Comparison of ENCODE assay signal across 8 cellular contexts in the genomic region with DNA sequence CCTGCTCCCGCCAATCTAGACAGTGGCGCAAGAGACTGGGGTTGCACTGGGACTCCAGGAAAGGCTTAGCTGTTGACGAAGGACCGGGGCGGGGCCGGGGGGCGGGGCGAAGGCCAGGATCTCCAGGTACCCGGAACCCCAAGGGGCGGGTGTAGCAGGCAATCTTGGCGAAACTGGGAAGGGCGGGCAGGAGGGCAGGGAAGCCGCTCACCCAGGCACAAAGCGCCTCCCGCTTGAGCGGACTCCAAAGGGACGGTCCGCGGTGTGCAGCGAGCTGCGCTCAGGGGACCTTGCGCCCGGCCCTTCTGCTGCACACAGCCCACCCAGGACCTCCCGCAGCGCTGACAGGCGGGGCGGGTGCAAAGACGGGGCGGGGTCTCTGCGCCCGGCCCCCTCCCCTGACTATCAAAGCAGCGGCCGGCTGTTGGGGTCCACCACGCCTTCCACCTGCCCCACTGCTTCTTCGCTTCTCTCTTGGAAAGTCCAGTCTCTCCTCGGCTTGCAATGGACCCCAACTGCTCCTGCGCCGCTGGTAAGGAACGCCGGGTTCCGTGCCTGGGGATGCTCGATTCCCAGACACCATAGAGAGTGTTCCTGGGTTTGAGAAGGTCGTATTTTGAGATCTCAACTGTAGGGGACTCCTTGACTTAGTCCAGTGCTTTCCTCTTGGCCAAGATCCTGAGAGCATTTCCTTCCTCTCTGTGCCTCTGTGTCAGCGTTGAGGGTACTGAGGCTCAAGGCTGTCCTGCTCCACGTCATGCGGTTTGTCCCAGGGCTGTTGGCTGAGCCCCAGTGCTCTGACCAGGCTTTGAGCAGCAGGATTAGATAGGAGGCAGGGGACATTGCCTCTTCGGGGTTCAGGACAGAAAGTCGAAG. TPM values are rescaled to one million over a fixed set of nuclear protein-coding genes. Genes with fewer than 3 reads are reported as not detected.
DNase-seq lines count a peak whose midpoint lies in the region; ATAC-seq and TF ChIP-seq lines count a peak whose summit lies in the region.

Gene MT1F (plus strand): TSS at position 405 of the 876 bp plus-strand sequence. CDS start 100 bp downstream, at position 505.

- no peaks in the 10 kb centered on the region for H3K36me3 Mint-ChIP-seq in natural killer cell
- no peaks in the 10 kb centered on the region for H3K36me3 Mint-ChIP-seq in stimulated activated effector memory CD8-positive, alpha-beta T cell treated with anti-CD3 and anti-CD28 coated beads, Interleukin-12 subunit alpha, Interleukin-12 subunit beta, amount 100 ng/mL, for 72 hours

- H3K9me2 ChIP-seq in HCT116 (ENCODE audit: insufficient read depth), result no peaks in the 10 kb centered on the region
- no peaks in the 10 kb centered on the region for H3K9me2 ChIP-seq in OCI-LY1 (ENCODE audit: low read depth, low read length)

- DNase-seq in AG08396 (ENCODE audit: low spot score), result peak; percentile 39
- peak; percentile 83 for DNase-seq in HCT116 (ENCODE audit: low read depth, low spot score)
- DNase-seq in activated T-helper 1 cell treated with Interleukin-2 at 50 U/mL for 16 hours (ENCODE audit: low read depth), result peak; percentile 46
- DNase-seq in esophagus squamous epithelium (lab: John Stamatoyannopoulos, UW), result no peak
- peak; percentile 36 for DNase-seq in natural killer cell
- DNase-seq in stimulated activated effector memory CD8-positive, alpha-beta T cell treated with anti-CD3 and anti-CD28 coated beads, Interleukin-12 subunit alpha, Interleukin-12 subunit beta, amount 100 ng/mL, for 72 hours (ENCODE audit: low spot score in 2 of 2), result peak; percentile 38 to 84

- H3K9ac ChIP-seq in HCT116 (ENCODE audit: low read length) (peak within 1 kb of the TSS; percentile 46), OCI-LY1 (ENCODE audit: low read length) (peak within 1 kb of the TSS; percentile 50; the same call in 1 of the 2 replicates)

- H3K4me2 ChIP-seq in HCT116 (ENCODE audit: low read length), result peak within 1 kb of the TSS; percentile 80
- H3K4me2 ChIP-seq in OCI-LY1 (ENCODE audit: low read length), result peak within 1 kb of the TSS; percentile 83

- H3K27me3 ChIP-seq in HCT116 (ENCODE audit: insufficient read depth, low read length), result no peaks in the 10 kb centered on the region
- peaks cover 3% of the 10 kb centered on the region; the same call in 1 of the 2 replicates for H3K27me3 ChIP-seq in OCI-LY1 (ENCODE audit: insufficient read depth, low read length)
- peaks cover 0 to 68% (median 6%) of the 10 kb centered on the region in 4 donors for H3K27me3 ChIP-seq in esophagus squamous epithelium

- H4K20me1 ChIP-seq in HCT116 (ENCODE audit: insufficient read depth), result no peaks in the 10 kb centered on the region
- H4K20me1 ChIP-seq in OCI-LY1 (ENCODE audit: insufficient read depth, low read length), result no peaks in the 10 kb centered on the region

- peaks cover 19 to 27% of the 10 kb centered on the region in 2 donors for H3K27me3 Mint-ChIP-seq in natural killer cell (ENCODE audit: low read depth in 2 of 2)

- H3K4me1 Mint-ChIP-seq in natural killer cell, result peaks cover 6 to 17% of the 10 kb centered on the region in 2 donors
- peaks cover 17% of the 10 kb centered on the region for H3K4me1 Mint-ChIP-seq in stimulated activated effector memory CD8-positive, alpha-beta T cell treated with anti-CD3 and anti-CD28 coated beads, Interleukin-12 subunit alpha, Interleukin-12 subunit beta, amount 100 ng/mL, for 72 hours

- 0 to 4% methylated on average over 8 to 9 of the region's 48 CpGs for WGBS in esophagus squamous epithelium, 2 donors

- H3K4me1 ChIP-seq in HCT116 (ENCODE audit: control insufficient read depth in 1 of 2, insufficient read depth in 2 of 2, low read length in 2 of 2) (peaks cover 25 to 54% of the 10 kb centered on the region in 2 experiments), OCI-LY1 (ENCODE audit: insufficient read depth, low read length, severe bottlenecking) (peaks cover 20% of the 10 kb centered on the region), esophagus squamous epithelium (peaks cover 16 to 30% (median 17%) of the 10 kb centered on the region in 3 donors)

- RAD21 ChIA-PET in HCT116 (lab: Charles Lee; ENCODE audit: low non-redundant PET in 1 of 2, low total read pairs in 2 of 2, uncharacterized antibody in 2 of 2, unreplicated experiment in 2 of 2), result no interaction called here

- peak within 1 kb of the TSS; percentile 45 to 81 for H3K27ac Mint-ChIP-seq in natural killer cell
- H3K27ac Mint-ChIP-seq in stimulated activated effector memory CD8-positive, alpha-beta T cell treated with anti-CD3 and anti-CD28 coated beads, Interleukin-12 subunit alpha, Interleukin-12 subunit beta, amount 100 ng/mL, for 72 hours, result peak within 1 kb of the TSS; percentile 85

- H3K27ac ChIP-seq in HCT116 (ENCODE audit: low read depth, low read length) (no peak within 1 kb of the TSS; the same call in 1 of the 2 replicates), OCI-LY1 (ENCODE audit: low read depth, low read length, poor library complexity, severe bottlenecking) (no peak within 1 kb of the TSS), esophagus squamous epithelium (peak within 1 kb of the TSS; percentile 58 to 77 (median 72))

- no peaks in the 10 kb centered on the region for H3F3A ChIP-seq in OCI-LY1 (ENCODE audit: insufficient read depth, low read length)

- POLR2A ChIA-PET in HCT116 (lab: Charles Lee), result interaction anchor here (0.6 to 3.8 kb wide), 6 partner anchors 30 to 61 kb away, joined by 3 to 17 read pairs (median 4); partner anchors contain the start of genes MT1E and MT2A

- no peaks in the 10 kb centered on the region for H3K9me3 Mint-ChIP-seq in natural killer cell
- H3K9me3 Mint-ChIP-seq in stimulated activated effector memory CD8-positive, alpha-beta T cell treated with anti-CD3 and anti-CD28 coated beads, Interleukin-12 subunit alpha, Interleukin-12 subunit beta, amount 100 ng/mL, for 72 hours, result no peaks in the 10 kb centered on the region

- peak; percentile 37 for TF ChIP-seq RAD21 in HCT116 (IDR thresholded peaks at IDR 0.05; ENCODE audit: low read depth)

- TF ChIP-seq POLR2A in HCT116 (IDR thresholded peaks at IDR 0.05; ENCODE audit: borderline replicate concordance, extremely low read depth, insufficient read depth, insufficient read length) (no peak), esophagus squamous epithelium (IDR thresholded peaks at IDR 0.05) (peak in 1 of 4 donors; percentile 59)

- H2AFZ ChIP-seq in HCT116 (ENCODE audit: low read depth, low read length, poor library complexity, severe bottlenecking), result peak within 1 kb of the TSS; percentile 91
- peak within 1 kb of the TSS; percentile 26; the same call in 1 of the 2 replicates for H2AFZ ChIP-seq in OCI-LY1 (ENCODE audit: low read length)

- no peaks in the 10 kb centered on the region for H3K9me3 ChIP-seq in HCT116 (ENCODE audit: control insufficient read depth in 1 of 2, insufficient read depth in 1 of 2, low read depth in 1 of 2, low read length in 2 of 2)
- H3K9me3 ChIP-seq in OCI-LY1 (ENCODE audit: low read length), result no peaks in the 10 kb centered on the region
- no peaks in the 10 kb centered on the region for H3K9me3 ChIP-seq in esophagus squamous epithelium

- TF ChIP-seq CTCF in HCT116 (IDR thresholded peaks at IDR 0.05 in 2 of 3, conservative IDR thresholded peaks at IDR 0.05 in 1 of 3; ENCODE audit: borderline replicate concordance in 1 of 3, insufficient read depth in 1 of 3, low read depth in 2 of 3, low read length in 2 of 3) (no peak), OCI-LY1 (IDR thresholded peaks at IDR 0.05; ENCODE audit: low read length) (no peak), esophagus squamous epithelium (IDR thresholded peaks at IDR 0.05) (peak in 1 of 6 experiments; percentile 10), natural killer cell (IDR thresholded peaks at IDR 0.05) (no peak)

- no TSS peak for BruUV-seq in HCT116 (replicated peaks; lab: Mats Ljungman, UMichigan)

- peak within 1 kb of the TSS; percentile 47 to 55 for H3K4me3 ChIP-seq in HCT116 (replicated peaks in 1 of 2; ENCODE audit: low read depth in 1 of 2, low read length in 2 of 2)
- H3K4me3 ChIP-seq in OCI-LY1 (ENCODE audit: low read depth, low read length, poor library complexity, severe bottlenecking), result peak within 1 kb of the TSS; percentile 68
- peak within 1 kb of the TSS; percentile 43 to 71 (median 55) for H3K4me3 ChIP-seq in esophagus squamous epithelium

- no peaks in the 10 kb centered on the region for H3K79me2 ChIP-seq in HCT116 (ENCODE audit: insufficient read depth, low read length)
- H3K79me2 ChIP-seq in OCI-LY1 (ENCODE audit: insufficient read depth, low read length), result no peaks in the 10 kb centered on the region

- peak; percentile 87 for ATAC-seq in HCT116
- ATAC-seq in natural killer cell, result peak; percentile 78 to 84 (median 81)
- peak; percentile 83 for ATAC-seq in stimulated activated effector memory CD8-positive, alpha-beta T cell treated with anti-CD3 and anti-CD28 coated beads, Interleukin-12 subunit alpha, Interleukin-12 subunit beta, amount 100 ng/mL, for 72 hours
- no peak for ATAC-seq in GM18870 (IDR thresholded peaks at IDR 0.05; ENCODE audit: unreplicated experiment)

- intact Hi-C loops in HCT116 (cut with micrococcal nuclease), result loop anchor here (2.0 kb wide), 1 partner anchor 25 kb away; the partner anchor contains the start of gene MT1X
- intact Hi-C loops in esophagus squamous epithelium (cut with DNase I), result no loop called here
- intact Hi-C loops in natural killer cell (cut with micrococcal nuclease), result no loop called here

- peak within 1 kb of the TSS; percentile 96 for H3K4me3 Mint-ChIP-seq in natural killer cell
- peak within 1 kb of the TSS; percentile 90 for H3K4me3 Mint-ChIP-seq in stimulated activated effector memory CD8-positive, alpha-beta T cell treated with anti-CD3 and anti-CD28 coated beads, Interleukin-12 subunit alpha, Interleukin-12 subunit beta, amount 100 ng/mL, for 72 hours

- CTCF ChIA-PET in HCT116 (lab: Charles Lee), result no interaction called here

- no peaks in the 10 kb centered on the region for H3K36me3 ChIP-seq in HCT116 (ENCODE audit: control insufficient read depth in 1 of 2, insufficient read depth in 2 of 2, low read length in 2 of 2)
- H3K36me3 ChIP-seq in OCI-LY1 (ENCODE audit: insufficient read depth, low read length), result no peaks in the 10 kb centered on the region
- H3K36me3 ChIP-seq in esophagus squamous epithelium, result no peaks in the 10 kb centered on the region

TF ChIP-seq in HCT116, 20 proteins besides CTCF, POLR2A, EP300 and RAD21:
- TF ChIP-seq CEBPB (IDR thresholded peaks at IDR 0.05; ENCODE audit: low read depth), result peak; percentile 88
- no peak for TF ChIP-seq ZNF274 (IDR thresholded peaks at IDR 0.05; ENCODE audit: low read depth, low read length)
- no peak for TF ChIP-seq FOSL1 (IDR thresholded peaks at IDR 0.05; ENCODE audit: low read depth)
- TF ChIP-seq EZH2 (IDR thresholded peaks at IDR 0.05), result no peak
- TF ChIP-seq POLR2AphosphoS5 (IDR thresholded peaks at IDR 0.05; ENCODE audit: low read depth, low read length), result peak; percentile 73
- TF ChIP-seq JUND (IDR thresholded peaks at IDR 0.05), result no peak
- peak; percentile 59 for TF ChIP-seq SP1 (IDR thresholded peaks at IDR 0.05; ENCODE audit: low read depth)
- no peak; the same call in 1 of the 2 replicates for TF ChIP-seq CBX3 (IDR thresholded peaks at IDR 0.05; ENCODE audit: low read depth)

RNA-seq across cellular contexts. Expression of gene MT1F, which starts in this region (rescaled TPM):
- total RNA-seq in HCT116 (2021; ENCODE audit: unreplicated experiment) (7.3 TPM), esophagus squamous epithelium (1 to 10 TPM in 3 of 4 donors, not detected in 1; 2.8 to 4.2 (median 2.9) TPM), natural killer cell (1 to 10 TPM; 3.8 to 8.0 (median 5.4) TPM)
- 24.2 and 24.5 TPM in 2 replicates for polyA plus RNA-seq in HCT116 (2012)

Comparison
In these comparisons a context has a peak if more than half of its experiments do, and no peak if none do; other contexts are left out.
1. H3K27ac ChIP-seq: peak in esophagus squamous epithelium (4 of 4); none in HCT116 (single experiment) and OCI-LY1 (single experiment).
2. Peak in every context shown above with its lines, with median percentiles within 50 percentile points of each other: H3K4me3 ChIP-seq.